In the genomic region with DNA sequence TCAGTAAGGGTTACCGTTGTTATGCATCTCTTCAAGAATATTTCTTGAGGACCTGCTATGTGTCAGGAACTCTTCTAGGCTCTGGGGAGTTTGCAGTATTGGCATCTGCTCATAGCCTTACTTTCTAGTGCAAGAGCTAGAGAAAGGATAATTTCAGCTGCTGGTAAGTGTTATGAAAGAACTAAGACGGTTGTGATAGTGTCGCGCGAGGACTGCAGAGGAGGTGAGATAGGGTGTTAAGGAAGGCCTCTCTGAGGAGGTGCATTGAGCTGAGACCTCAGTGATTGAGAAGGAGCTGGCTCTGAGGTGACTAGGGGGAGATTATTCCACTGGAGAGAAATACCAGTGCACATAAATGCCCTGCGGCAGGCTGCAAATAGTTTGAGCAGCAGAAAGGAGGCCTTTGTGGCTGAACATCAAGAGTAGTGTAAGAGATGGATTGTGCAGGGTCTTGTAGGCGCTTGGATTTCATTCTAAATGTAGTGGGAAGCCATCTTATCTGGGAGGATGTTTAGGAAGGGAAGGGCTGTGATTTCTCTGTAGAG, we compare ENCODE assay signal across 8 cellular contexts. TPM values are rescaled to one million over a fixed set of nuclear protein-coding genes. Genes with fewer than 3 reads are reported as not detected.
A peak's percentile ranks its signal among the peaks of the same experiment; 100 is the strongest.
DNase-seq lines count a peak whose midpoint lies in the region; ATAC-seq, FAIRE-seq and TF ChIP-seq lines count a peak whose summit lies in the region.

No MANE protein-coding gene starts in this region.

- peaks cover 35% of the 10 kb centered on the region for H3K4me1 Mint-ChIP-seq in CD4-positive, alpha-beta T cell (ENCODE audit: low read depth)

- no peaks in the 10 kb centered on the region for H3K9me1 ChIP-seq in keratinocyte (ENCODE audit: control insufficient read depth, extremely low read depth, insufficient read depth, low read length)

- H3K4me2 ChIP-seq in keratinocyte (ENCODE audit: control insufficient read depth, extremely low read depth, insufficient read depth, low read depth, low read length): peak overlapping the region; percentile 99

- H3K27me3 ChIP-seq in CD4-positive, alpha-beta T cell (ENCODE audit: control insufficient read depth, insufficient read depth, low read length): no peaks in the 10 kb centered on the region
- H3K27me3 ChIP-seq in HUES48 (ENCODE audit: control insufficient read depth, insufficient read depth, low read length): no peaks in the 10 kb centered on the region
- no peaks in the 10 kb centered on the region for H3K27me3 ChIP-seq in keratinocyte (ENCODE audit: control insufficient read depth, extremely low read depth, insufficient read depth, low read length)
- no peaks in the 10 kb centered on the region for H3K27me3 ChIP-seq in testis

- WGBS in testis, 2 donors: 7 to 8% methylated on average over 7 of the region's 7 CpGs

- no peak for DNase-seq in CD4-positive, alpha-beta T cell
- no peak for DNase-seq in activated naive CD4-positive, alpha-beta T cell treated with anti-CD3 and anti-CD28 coated beads, Interleukin-2, amount 50 U/mL, for 72 hours (ENCODE audit: low spot score in 2 of 2)
- DNase-seq in keratinocyte (ENCODE audit: low read depth, low spot score): no peak
- peak; percentile 13 for DNase-seq in testis
- DNase-seq in NCI-H774 (lab: John Stamatoyannopoulos, UW): no peak
- no peak for DNase-seq in GM19240 (ENCODE audit: insufficient read length, low spot score)
- no peak for DNase-seq in AG20443 (ENCODE audit: low spot score)

- peak overlapping the region; percentile 76 for H3K27ac Mint-ChIP-seq in CD4-positive, alpha-beta T cell
- peak overlapping the region; percentile 84 to 92 for H3K27ac Mint-ChIP-seq in activated naive CD4-positive, alpha-beta T cell treated with anti-CD3 and anti-CD28 coated beads, Interleukin-2, amount 50 U/mL, for 72 hours

- H3K36me3 ChIP-seq in HUES48 (ENCODE audit: control insufficient read depth, insufficient read depth, low read length) (peaks cover 53% of the 10 kb centered on the region), keratinocyte (ENCODE audit: control insufficient read depth in 2 of 2, extremely low read depth in 1 of 2, insufficient read depth in 2 of 2, low read length in 2 of 2) (peaks cover 7 to 15% of the 10 kb centered on the region in 2 experiments), testis (ENCODE audit: low read depth, missing control alignments) (no peaks in the 10 kb centered on the region)

- POLR2A ChIA-PET in CD4-positive, alpha-beta T cell (lab: Charles Lee): interaction anchor here (0.7 to 2.9 kb wide), 15 partner anchors 9 to 1076 kb away, joined by 3 to 20 read pairs (median 4); a partner anchor contains a TSS

- peak overlapping the region; percentile 91 for H3K9ac ChIP-seq in HUES48 (ENCODE audit: low read depth, low read length)
- peak overlapping the region; percentile 92 for H3K9ac ChIP-seq in keratinocyte (ENCODE audit: control insufficient read depth, extremely low read depth, insufficient read depth, low read length)

- H3K79me2 ChIP-seq in keratinocyte (ENCODE audit: control insufficient read depth, insufficient read depth, low read length): peaks cover 44% of the 10 kb centered on the region

- no peaks in the 10 kb centered on the region for H3K9me3 ChIP-seq in CD4-positive, alpha-beta T cell (ENCODE audit: control insufficient read depth, low read length)
- H3K9me3 ChIP-seq in HUES48 (ENCODE audit: control insufficient read depth, insufficient read depth, low read length): no peaks in the 10 kb centered on the region
- no peaks in the 10 kb centered on the region for H3K9me3 ChIP-seq in keratinocyte (ENCODE audit: control insufficient read depth, low read depth, low read length)
- no peaks in the 10 kb centered on the region for H3K9me3 ChIP-seq in testis

- CTCF ChIA-PET in CD4-positive, alpha-beta T cell (lab: Charles Lee): interaction anchor here (0.5 to 2.0 kb wide), 4 partner anchors 12 to 259 kb away, joined by 5 to 11 read pairs (median 5); a partner anchor contains a TSS

- no peaks in the 10 kb centered on the region for H3K27me3 Mint-ChIP-seq in CD4-positive, alpha-beta T cell

- H3K9me3 Mint-ChIP-seq in CD4-positive, alpha-beta T cell: no peaks in the 10 kb centered on the region
- no peaks in the 10 kb centered on the region for H3K9me3 Mint-ChIP-seq in activated naive CD4-positive, alpha-beta T cell treated with anti-CD3 and anti-CD28 coated beads, Interleukin-2, amount 50 U/mL, for 72 hours

- no peak for ATAC-seq in CD4-positive, alpha-beta T cell (ENCODE audit: poor library complexity)
- peak; percentile 1 to 17 for ATAC-seq in activated naive CD4-positive, alpha-beta T cell treated with anti-CD3 and anti-CD28 coated beads, Interleukin-2, amount 50 U/mL, for 72 hours

- peak overlapping the region; percentile 98 for H3K4me3 Mint-ChIP-seq in CD4-positive, alpha-beta T cell

- TF ChIP-seq POLR2A in testis (IDR thresholded peaks at IDR 0.05): no peak

- H4K20me1 ChIP-seq in keratinocyte (ENCODE audit: control insufficient read depth, extremely low read depth, insufficient read depth, low read length): no peaks in the 10 kb centered on the region

- peaks cover 50% of the 10 kb centered on the region for H3K36me3 Mint-ChIP-seq in CD4-positive, alpha-beta T cell (ENCODE audit: low read depth)
- peaks cover 28 to 34% of the 10 kb centered on the region in 2 donors for H3K36me3 Mint-ChIP-seq in activated naive CD4-positive, alpha-beta T cell treated with anti-CD3 and anti-CD28 coated beads, Interleukin-2, amount 50 U/mL, for 72 hours

- H3K4me3 ChIP-seq in HUES48 (ENCODE audit: low read depth, low read length): peak overlapping the region; percentile 93
- H3K4me3 ChIP-seq in keratinocyte (ENCODE audit: control insufficient read depth in 2 of 3, extremely low read depth in 1 of 3, insufficient read depth in 2 of 3, low read depth in 1 of 3, low read length in 3 of 3): peak overlapping the region; percentile 95 to 100 (median 98)
- H3K4me3 ChIP-seq in testis: peak overlapping the region; percentile 90 to 100

- TF ChIP-seq CTCF in CD4-positive, alpha-beta T cell (IDR thresholded peaks at IDR 0.05): no peak
- TF ChIP-seq CTCF in keratinocyte (optimal IDR thresholded peaks at IDR 0.05 in 1 of 3, IDR thresholded peaks at IDR 0.05 in 1 of 3, conservative IDR thresholded peaks at IDR 0.05 in 1 of 3; ENCODE audit: extremely low read depth in 1 of 3, insufficient read depth in 2 of 3, low read length in 3 of 3): no peak
- TF ChIP-seq CTCF in testis (IDR thresholded peaks at IDR 0.05): no peak

- H2AFZ ChIP-seq in keratinocyte (ENCODE audit: control insufficient read depth, low read length): peak overlapping the region; percentile 99

- peak overlapping the region; percentile 85 for H3K27ac ChIP-seq in CD4-positive, alpha-beta T cell (ENCODE audit: low read depth, low read length)
- peak overlapping the region; percentile 92 for H3K27ac ChIP-seq in HUES48 (ENCODE audit: low read depth, low read length)
- peak overlapping the region; percentile 79 for H3K27ac ChIP-seq in keratinocyte (ENCODE audit: control insufficient read depth, insufficient read depth, low read length)
- H3K27ac ChIP-seq in testis: peak overlapping the region; percentile 77 to 80

- FAIRE-seq in keratinocyte (lab: Jason Lieb, UNC): no peak

- H3K4me1 ChIP-seq in HUES48 (ENCODE audit: control insufficient read depth, insufficient read depth, low read length) (no peaks in the 10 kb centered on the region; the same call in 1 of the 2 replicates), keratinocyte (ENCODE audit: control insufficient read depth, extremely low read depth, insufficient read depth, low read length) (peaks cover 10% of the 10 kb centered on the region), testis (peaks cover 4% of the 10 kb centered on the region)

- intact Hi-C loops in CD4-positive, alpha-beta T cell (cut with DNase I, micrococcal nuclease): loop anchor here (1.0 to 5.0 kb wide), 5 partner anchors 31 to 1075 kb away; a partner anchor contains a TSS
- intact Hi-C loops in testis (cut with DNase I; ENCODE audit: low total_unique reads): no loop called here

- dilution Hi-C loops in keratinocyte (cut with MboI; ENCODE audit: extremely low pct_ligation_motif_present, low sequenced_read_pairs): no loop called here

RNA-seq across cellular contexts. Expression of a gene that starts 0.8 kb away (rescaled TPM):
- total RNA-seq in CD4-positive, alpha-beta T cell: 10 to 100 TPM; 33.3 to 37.1 TPM
- 10 to 100 TPM; 40.8 to 57.4 TPM for total RNA-seq in activated naive CD4-positive, alpha-beta T cell treated with anti-CD3 and anti-CD28 coated beads, Interleukin-2, amount 50 U/mL, for 72 hours
- 19.6 to 25.7 TPM (median 21.5 TPM) in 3 replicates for polyA plus RNA-seq in keratinocyte
- polyA plus RNA-seq in keratinocyte (2011; ENCODE audit: low read depth): 24.2 TPM
- 12.6 and 13.1 TPM in 2 replicates for polyA plus RNA-seq in keratinocyte (2011; cell fraction: cytosol; rRNA removed)
- polyA plus RNA-seq in keratinocyte (2011; cell fraction: nucleus; rRNA removed): 54.0 and 58.4 TPM in 2 replicates
- 15.2 and 21.1 TPM in 2 replicates for polyA plus RNA-seq in keratinocyte (2012; ENCODE audit: low replicate concordance)
- 8.2 to 17.6 TPM (median 13.9 TPM) in 3 replicates for polyA minus RNA-seq in keratinocyte
- polyA minus RNA-seq in keratinocyte (2011; cell fraction: cytosol; rRNA and poly(A)+ RNA removed): 16.9 TPM
- 14.5 and 20.6 TPM in 2 replicates for polyA minus RNA-seq in keratinocyte (2011; cell fraction: nucleus; rRNA and poly(A)+ RNA removed)
- total RNA-seq in testis: 10 to 100 TPM; 22.2 to 32.6 TPM
- polyA plus RNA-seq in testis (ENCODE audit: insufficient read depth, low read depth, low replicate concordance): 13.4 TPM

RNA-seq across cellular contexts. Expression of a gene that starts 18.4 kb away (rescaled TPM):
- total RNA-seq in CD4-positive, alpha-beta T cell: 10 to 100 TPM; 90.8 to 94.8 TPM
- 100 to 1,000 TPM; 102 to 129 TPM for total RNA-seq in activated naive CD4-positive, alpha-beta T cell treated with anti-CD3 and anti-CD28 coated beads, Interleukin-2, amount 50 U/mL, for 72 hours
- polyA plus RNA-seq in keratinocyte: 157 to 245 TPM (median 190 TPM) in 3 replicates
- 425 TPM for polyA plus RNA-seq in keratinocyte (2011; ENCODE audit: low read depth)
- polyA plus RNA-seq in keratinocyte (2011; cell fraction: cytosol; rRNA removed): 160 and 304 TPM in 2 replicates
- 81.4 and 102 TPM in 2 replicates for polyA plus RNA-seq in keratinocyte (2011; cell fraction: nucleus; rRNA removed)
- 176 and 186 TPM in 2 replicates for polyA plus RNA-seq in keratinocyte (2012; ENCODE audit: low replicate concordance)
- polyA minus RNA-seq in keratinocyte: 53.3 to 196 TPM (median 137 TPM) in 3 replicates
- 172 TPM for polyA minus RNA-seq in keratinocyte (2011; cell fraction: cytosol; rRNA and poly(A)+ RNA removed)
- 35.8 and 59.5 TPM in 2 replicates for polyA minus RNA-seq in keratinocyte (2011; cell fraction: nucleus; rRNA and poly(A)+ RNA removed)
- 100 to 1,000 TPM; 102 to 107 TPM for total RNA-seq in testis
- 107 TPM for polyA plus RNA-seq in testis (ENCODE audit: insufficient read depth, low read depth, low replicate concordance)

RNA-seq across cellular contexts. Expression of a gene that starts 30.8 kb away (rescaled TPM):
- 10 to 100 TPM; 36.0 to 37.3 TPM for total RNA-seq in CD4-positive, alpha-beta T cell
- 10 to 100 TPM; 63.3 to 70.9 TPM for total RNA-seq in activated naive CD4-positive, alpha-beta T cell treated with anti-CD3 and anti-CD28 coated beads, Interleukin-2, amount 50 U/mL, for 72 hours
- polyA plus RNA-seq in keratinocyte: 27.5 to 47.4 TPM (median 39.5 TPM) in 3 replicates
- 42.7 TPM for polyA plus RNA-seq in keratinocyte (2011; ENCODE audit: low read depth)
- polyA plus RNA-seq in keratinocyte (2011; cell fraction: cytosol; rRNA removed): 36.2 and 45.7 TPM in 2 replicates
- polyA plus RNA-seq in keratinocyte (2011; cell fraction: nucleus; rRNA removed): 62.8 and 73.2 TPM in 2 replicates
- polyA plus RNA-seq in keratinocyte (2012; ENCODE audit: low replicate concordance): 31.4 and 33.3 TPM in 2 replicates
- 9.6 to 23.7 TPM (median 16.7 TPM) in 3 replicates for polyA minus RNA-seq in keratinocyte
- polyA minus RNA-seq in keratinocyte (2011; cell fraction: cytosol; rRNA and poly(A)+ RNA removed): 11.1 TPM
- polyA minus RNA-seq in keratinocyte (2011; cell fraction: nucleus; rRNA and poly(A)+ RNA removed): 6.5 and 10.5 TPM in 2 replicates
- 100 to 1,000 TPM; 136 to 138 TPM for total RNA-seq in testis
- polyA plus RNA-seq in testis (ENCODE audit: insufficient read depth, low read depth, low replicate concordance): 39.2 TPM

RNA-seq across cellular contexts. Expression of a gene that starts 30.9 kb away (rescaled TPM):
- total RNA-seq in CD4-positive, alpha-beta T cell: 10 to 100 TPM; 12.3 to 12.9 TPM
- total RNA-seq in activated naive CD4-positive, alpha-beta T cell treated with anti-CD3 and anti-CD28 coated beads, Interleukin-2, amount 50 U/mL, for 72 hours: 10 to 100 TPM; 35.2 to 58.3 TPM
- polyA plus RNA-seq in keratinocyte (46.8 to 60.8 TPM (median 57.2 TPM) in 3 replicates), testis (ENCODE audit: insufficient read depth, low read depth, low replicate concordance) (36.5 TPM)
- polyA plus RNA-seq in keratinocyte (2011; ENCODE audit: low read depth): 23.6 TPM
- polyA plus RNA-seq in keratinocyte (2011; cell fraction: cytosol; rRNA removed): 26.8 and 70.5 TPM in 2 replicates
- 44.9 and 58.0 TPM in 2 replicates for polyA plus RNA-seq in keratinocyte (2011; cell fraction: nucleus; rRNA removed)
- 28.0 and 34.0 TPM in 2 replicates for polyA plus RNA-seq in keratinocyte (2012; ENCODE audit: low replicate concordance)
- polyA minus RNA-seq in keratinocyte: 12.4 to 82.8 TPM (median 52.2 TPM) in 3 replicates
- 45.1 TPM for polyA minus RNA-seq in keratinocyte (2011; cell fraction: cytosol; rRNA and poly(A)+ RNA removed)
- 21.8 and 41.3 TPM in 2 replicates for polyA minus RNA-seq in keratinocyte (2011; cell fraction: nucleus; rRNA and poly(A)+ RNA removed)
- 10 to 100 TPM; 25.1 to 26.4 TPM for total RNA-seq in testis
